ENCODE assay signal across 1 cellular context in the genomic region with DNA sequence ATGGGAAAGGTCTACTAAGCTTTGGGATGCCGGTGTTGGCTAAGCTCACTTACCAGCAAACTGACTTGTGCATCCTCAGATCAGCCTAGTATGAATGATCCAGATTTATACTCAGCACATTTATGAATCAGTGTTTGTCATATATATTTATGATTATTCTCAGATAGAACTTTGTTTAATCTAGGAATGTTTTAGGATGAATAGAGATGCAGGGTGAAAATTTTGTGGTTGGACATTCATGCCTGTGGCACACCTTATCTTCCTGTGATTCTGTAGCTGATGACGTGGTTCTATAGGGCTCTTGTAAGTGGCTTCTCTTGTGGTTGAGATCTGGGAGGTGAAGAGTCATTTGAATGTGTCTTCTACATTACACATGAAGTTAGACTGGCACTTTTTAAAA.
TF ChIP-seq lines count a peak whose summit lies in the region.

No MANE protein-coding gene starts in this region.

TF ChIP-seq in SK-N-SH, 30 proteins besides CTCF, POLR2A, EP300 and RAD21 (continued from another document):
- TF ChIP-seq ZBTB33 (IDR thresholded peaks at IDR 0.05; ENCODE audit: borderline replicate concordance, low read depth) (0 out of 2 replicates have a peak, but pooled peaks have one; percentile 65), FOXM1 (IDR thresholded peaks at IDR 0.05; ENCODE audit: low read depth) (0 out of 2 replicates have a peak, but pooled peaks have one; percentile 17), EZH2phosphoT487 (IDR thresholded peaks at IDR 0.05; ENCODE audit: borderline replicate concordance, low read depth) (no peak), NFIC (IDR thresholded peaks at IDR 0.05; ENCODE audit: borderline replicate concordance) (peak; percentile 50; the same call in 1 of the 2 replicates), PBX3 (IDR thresholded peaks at IDR 0.05) (peak; percentile 79), JUND (IDR thresholded peaks at IDR 0.05) (peak; percentile 85), TEAD4 (IDR thresholded peaks at IDR 0.05; ENCODE audit: borderline replicate concordance, insufficient read depth) (peak; percentile 86), FOSL2 (IDR thresholded peaks at IDR 0.05; ENCODE audit: borderline replicate concordance, low read depth) (peak; percentile 74), TCF12 (IDR thresholded peaks at IDR 0.05) (peak; percentile 85)
